40 cellular contexts compared by ENCODE assay signal in the genomic region with DNA sequence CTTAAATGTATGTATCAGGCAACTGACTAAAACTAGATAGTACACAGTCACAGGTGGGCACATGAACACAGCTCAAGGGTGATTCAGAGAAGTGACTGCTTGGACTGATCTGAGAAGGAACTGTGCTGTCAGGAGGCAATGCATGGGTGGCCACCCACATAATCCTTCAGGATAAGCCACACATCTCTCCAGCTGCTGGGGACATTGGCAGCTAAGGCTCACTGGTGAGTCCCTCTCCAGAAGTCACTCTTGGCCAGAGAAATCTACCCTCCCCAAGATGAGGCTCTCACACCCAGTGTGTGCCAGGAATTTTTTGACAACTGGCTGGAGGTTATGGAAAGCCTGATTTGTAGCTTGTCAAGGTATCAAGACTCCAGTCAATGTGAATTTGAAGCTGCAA.
"Had no signal": no experiment of that assay in that cellular context is flagged by ENCODE, and none has a peak within 500 bp of the region (broad histone marks: within the 10 kb centered on the region; RNA-seq: fewer than 3 reads in every experiment).

No MANE protein-coding gene starts in this region.

- H3K36me3 Mint-ChIP-seq: activated naive CD4-positive, alpha-beta T cell treated with anti-CD3 and anti-CD28 coated beads, Interleukin-2, amount 10 ng/mL, durations not matched to agents 7 days and 5 days; activated naive CD4-positive, alpha-beta T cell treated with anti-CD3 and anti-CD28 coated beads, Interleukin-2, amount 50 U/mL, for 24 hours; activated naive CD8-positive, alpha-beta T cell treated with anti-CD3 and anti-CD28 coated beads for 36 hours; activated naive CD8-positive, alpha-beta T cell treated with anti-CD3 and anti-CD28 coated beads, Interleukin-2, amount 10 ng/mL, durations not matched to agents 7 days and 5 days; brain had no signal

- DNase-seq: activated effector memory CD4-positive, alpha-beta T cell treated with anti-CD3 and anti-CD28 coated beads, Interleukin-2, amount 50 U/mL, for 16 hours; activated effector memory CD4-positive, alpha-beta T cell treated with Interleukin-2 at 50 U/mL for 16 hours; activated gamma-delta T cell; activated gamma-delta T cell treated with Interleukin-2 at 50 U/mL for 16 hours; activated naive CD4-positive, alpha-beta T cell; activated naive CD4-positive, alpha-beta T cell treated with anti-CD3 and anti-CD28 coated beads for 36 hours; activated naive CD4-positive, alpha-beta T cell treated with anti-CD3 and anti-CD28 coated beads, Interleukin-2, amount 10 ng/mL, durations not matched to agents 7 days and 5 days; activated naive CD4-positive, alpha-beta T cell treated with anti-CD3 and anti-CD28 coated beads, Interleukin-2, amount 50 U/mL, for 16 hours; activated naive CD4-positive, alpha-beta T cell treated with Interleukin-2 at 50 U/mL for 16 hours; activated naive CD8-positive, alpha-beta T cell treated with anti-CD3 and anti-CD28 coated beads for 36 hours; activated naive CD8-positive, alpha-beta T cell treated with anti-CD3 and anti-CD28 coated beads, Interleukin-2, amount 10 ng/mL, durations not matched to agents 7 days and 5 days; activated naive CD8-positive, alpha-beta T cell treated with anti-CD3 and anti-CD28 coated beads, Interleukin-2, amount 50 U/mL, for 24 hours; activated T-cell treated with anti-CD3 and anti-CD28 coated beads for 4 hours; activated T-cell treated with anti-CD3 and anti-CD28 coated beads, Interleukin-2, amount 50 U/mL, for 1 hour; activated T-cell treated with anti-CD3 and anti-CD28 coated beads, Interleukin-2, amount 50 U/mL, for 24 hours; activated T-cell treated with anti-CD3 and anti-CD28 coated beads, Interleukin-2, amount 50 U/mL, for 4 hours; activated T-cell treated with anti-CD3 and anti-CD28 coated beads, Interleukin-2, amount 50 U/mL, for 48 hours; activated T-cell treated with anti-CD3 and anti-CD28 coated beads, Interleukin-2, amount 50 U/mL, for 72 hours; adrenal gland; amniotic stem cell; amygdala; anterior cingulate cortex; aorta; body of pancreas; brain microvascular endothelial cell; caudate nucleus; central memory CD4-positive, alpha-beta T cell; cerebellar nuclear complex had no signal

- ATAC-seq: activated naive CD4-positive, alpha-beta T cell treated with anti-CD3 and anti-CD28 coated beads, Interleukin-2, amount 50 U/mL, for 72 hours; activated naive CD8-positive, alpha-beta T cell treated with anti-CD3 and anti-CD28 coated beads, Interleukin-2, amount 50 U/mL, for 24 hours; activated T-cell treated with anti-CD3 and anti-CD28 coated beads, Interleukin-2, amount 50 U/mL, for 4 hours; activated T-cell treated with anti-CD3 and anti-CD28 coated beads, Interleukin-2, amount 50 U/mL, for 72 hours; activated T-helper 17 cell treated with anti-CD3 and anti-CD28 coated beads, Interleukin-2, amount 50 U/mL, for 72 hours; body of pancreas had no signal

- H3K27ac Mint-ChIP-seq: activated naive CD4-positive, alpha-beta T cell treated with anti-CD3 and anti-CD28 coated beads for 36 hours; activated naive CD4-positive, alpha-beta T cell treated with anti-CD3 and anti-CD28 coated beads, Interleukin-2, amount 10 ng/mL, durations not matched to agents 7 days and 5 days; activated naive CD4-positive, alpha-beta T cell treated with anti-CD3 and anti-CD28 coated beads, Interleukin-2, amount 50 U/mL, for 24 hours; activated naive CD4-positive, alpha-beta T cell treated with anti-CD3 and anti-CD28 coated beads, Interleukin-2, amount 50 U/mL, for 72 hours; activated naive CD8-positive, alpha-beta T cell; activated naive CD8-positive, alpha-beta T cell treated with anti-CD3 and anti-CD28 coated beads for 36 hours; activated naive CD8-positive, alpha-beta T cell treated with anti-CD3 and anti-CD28 coated beads, Interleukin-2, amount 10 ng/mL, durations not matched to agents 7 days and 5 days; activated naive CD8-positive, alpha-beta T cell treated with anti-CD3 and anti-CD28 coated beads, Interleukin-2, amount 50 U/mL, for 24 hours; activated T-cell treated with anti-CD3 and anti-CD28 coated beads, Interleukin-2, amount 50 U/mL, for 24 hours; activated T-cell treated with anti-CD3 and anti-CD28 coated beads, Interleukin-2, amount 50 U/mL, for 72 hours; activated T-helper 1 cell treated with anti-CD3 and anti-CD28 coated beads, Interleukin-12 subunit alpha, Interleukin-12 subunit beta, Interleukin-2, Interleukin-4 antibody, amounts not matched to agents 30 ng/mL and 10 ng/mL and 1 ng/mL, durations not matched to agents 14 hours and 24 hours and 36 hours; activated T-helper 17 cell treated with anti-CD3 and anti-CD28 coated beads, Interleukin-2, amount 50 U/mL, for 72 hours; activated T-helper 2 cell treated with anti-CD3 and anti-CD28 coated beads, Interferon-gamma antibody, Interleukin-2, Interleukin-4, amounts not matched to agents 10 μg/mL and 5 μg/mL and 100 μg/mL, durations not matched to agents 14 hours and 24 hours and 36 hours; brain had no signal

- H3K4me1 ChIP-seq: adrenal gland, ascending aorta, body of pancreas, breast epithelium had no signal

- H3K27me3 Mint-ChIP-seq: activated naive CD4-positive, alpha-beta T cell treated with anti-CD3 and anti-CD28 coated beads, Interleukin-2, amount 10 ng/mL, durations not matched to agents 7 days and 5 days; activated naive CD8-positive, alpha-beta T cell treated with anti-CD3 and anti-CD28 coated beads, Interleukin-2, amount 10 ng/mL, durations not matched to agents 7 days and 5 days had no signal

- H3K4me1 Mint-ChIP-seq: activated naive CD4-positive, alpha-beta T cell treated with anti-CD3 and anti-CD28 coated beads, Interleukin-2, amount 10 ng/mL, durations not matched to agents 7 days and 5 days; activated naive CD4-positive, alpha-beta T cell treated with anti-CD3 and anti-CD28 coated beads, Interleukin-2, amount 50 U/mL, for 24 hours; activated naive CD8-positive, alpha-beta T cell treated with anti-CD3 and anti-CD28 coated beads for 36 hours; activated naive CD8-positive, alpha-beta T cell treated with anti-CD3 and anti-CD28 coated beads, Interleukin-2, amount 10 ng/mL, durations not matched to agents 7 days and 5 days; activated naive CD8-positive, alpha-beta T cell treated with anti-CD3 and anti-CD28 coated beads, Interleukin-2, amount 50 U/mL, for 24 hours; activated T-helper 17 cell treated with anti-CD3 and anti-CD28 coated beads, Interleukin-2, amount 50 U/mL, for 72 hours; central memory CD8-positive, alpha-beta T cell had no signal

- H3K4me3 Mint-ChIP-seq: activated naive CD4-positive, alpha-beta T cell treated with anti-CD3 and anti-CD28 coated beads for 36 hours; activated naive CD4-positive, alpha-beta T cell treated with anti-CD3 and anti-CD28 coated beads, Interleukin-2, amount 10 ng/mL, durations not matched to agents 7 days and 5 days; activated naive CD4-positive, alpha-beta T cell treated with anti-CD3 and anti-CD28 coated beads, Interleukin-2, amount 50 U/mL, for 24 hours; activated naive CD8-positive, alpha-beta T cell; activated naive CD8-positive, alpha-beta T cell treated with anti-CD3 and anti-CD28 coated beads for 36 hours; activated naive CD8-positive, alpha-beta T cell treated with anti-CD3 and anti-CD28 coated beads, Interleukin-2, amount 10 ng/mL, durations not matched to agents 7 days and 5 days; activated naive CD8-positive, alpha-beta T cell treated with anti-CD3 and anti-CD28 coated beads, Interleukin-2, amount 50 U/mL, for 24 hours; activated T-cell treated with anti-CD3 and anti-CD28 coated beads, Interleukin-2, amount 50 U/mL, for 24 hours; activated T-cell treated with anti-CD3 and anti-CD28 coated beads, Interleukin-2, amount 50 U/mL, for 4 hours; activated T-cell treated with anti-CD3 and anti-CD28 coated beads, Interleukin-2, amount 50 U/mL, for 72 hours; activated T-helper 1 cell treated with anti-CD3 and anti-CD28 coated beads, Interleukin-12 subunit alpha, Interleukin-12 subunit beta, Interleukin-2, Interleukin-4 antibody, amounts not matched to agents 30 ng/mL and 10 ng/mL and 1 ng/mL, durations not matched to agents 14 hours and 24 hours and 36 hours; activated T-helper 17 cell treated with anti-CD3 and anti-CD28 coated beads, Interleukin-2, amount 50 U/mL, for 72 hours; brain; central memory CD8-positive, alpha-beta T cell had no signal

- H3K27ac ChIP-seq: adrenal gland, ascending aorta, body of pancreas, brain microvascular endothelial cell, breast epithelium, cardiac muscle cell had no signal

- H3K4me3 ChIP-seq: adrenal gland, ascending aorta, body of pancreas, breast epithelium, cardiac muscle cell had no signal

- FAIRE-seq: astrocyte had no signal

- H3K36me3 ChIP-seq: adrenal gland, ascending aorta, brain microvascular endothelial cell, breast epithelium, cardiac muscle cell had no signal

- H3K27me3 ChIP-seq: adrenal gland, ascending aorta, body of pancreas, brain microvascular endothelial cell, breast epithelium, cardiac muscle cell had no signal

- H3K9me3 Mint-ChIP-seq: activated naive CD8-positive, alpha-beta T cell treated with anti-CD3 and anti-CD28 coated beads, Interleukin-2, amount 10 ng/mL, durations not matched to agents 7 days and 5 days had no signal

- H3K9me3 ChIP-seq: adrenal gland had no signal
